ENCODE assay signal across 11 cellular contexts in genomic region chr4:154492288-154492687, GRCh38. TPM values are rescaled to one million over a fixed set of nuclear protein-coding genes. Genes with fewer than 3 reads are reported as not detected.
DNase-seq lines count a peak whose midpoint lies in the region; ATAC-seq, FAIRE-seq and TF ChIP-seq lines count a peak whose summit lies in the region.
"Had no signal": no experiment of that assay in that cellular context is flagged by ENCODE, and none has a peak within 500 bp of the region (broad histone marks: within the 10 kb centered on the region; RNA-seq: fewer than 3 reads in every experiment).

No MANE protein-coding gene starts in this region.

- peak overlapping the region; percentile 42 for H3K4me3 Mint-ChIP-seq in CD8-positive, alpha-beta T cell
- H3K4me3 Mint-ChIP-seq in natural killer cell treated with Interleukin-12 subunit alpha and Interleukin-12 subunit beta and Interleukin-15 and Interleukin-18, amount 100 ng/mL, for 72 hours = no peak overlapping the region

- peaks cover 6% of the 10 kb centered on the region for H3K27me3 ChIP-seq in CD8-positive, alpha-beta T cell (ENCODE audit: insufficient read depth, low read length)
- H3K27me3 ChIP-seq in H7 (ENCODE audit: control insufficient read depth, insufficient read depth, low read length) = peaks cover 50% of the 10 kb centered on the region
- peaks cover 15% of the 10 kb centered on the region for H3K27me3 ChIP-seq in mammary epithelial cell (ENCODE audit: insufficient read depth, low read length)
- peaks cover 40% of the 10 kb centered on the region for H3K27me3 ChIP-seq in neural cell (ENCODE audit: insufficient read depth, low read depth, low read length)

- TF ChIP-seq POLR2A in GM12891 (IDR thresholded peaks at IDR 0.05; ENCODE audit: low read depth, low read length) = no peak

- no peaks in the 10 kb centered on the region for H3K9me3 ChIP-seq in CD8-positive, alpha-beta T cell (ENCODE audit: low read length)
- H3K9me3 ChIP-seq in mammary epithelial cell (replicated peaks; ENCODE audit: insufficient read depth, low read length) (peaks cover 4% of the 10 kb centered on the region), neural cell (ENCODE audit: low read length) (no peaks in the 10 kb centered on the region)

- intact Hi-C loops in CD8-positive, alpha-beta T cell (cut with DNase I, micrococcal nuclease) = no loop called here
- intact Hi-C loops in mammary epithelial cell (cut with micrococcal nuclease) = loop anchor here (5.0 kb wide), 1 partner anchor 45 kb away; no protein-coding TSS in a partner anchor

- no peak overlapping the region for H3K4me3 ChIP-seq in CD8-positive, alpha-beta T cell (ENCODE audit: low read depth, low read length)
- peak overlapping the region; percentile 48 for H3K4me3 ChIP-seq in H7 (ENCODE audit: insufficient read depth, low read depth, low read length)
- H3K4me3 ChIP-seq in mammary epithelial cell (replicated peaks in 1 of 3; ENCODE audit: insufficient read depth in 1 of 3, low read depth in 2 of 3, low read length in 3 of 3) = peak overlapping the region in 1 of 3 experiments; percentile 54
- peak overlapping the region; percentile 85 for H3K4me3 ChIP-seq in neural cell (ENCODE audit: low read length)

- H3K27ac Mint-ChIP-seq in CD8-positive, alpha-beta T cell = no peak overlapping the region
- no peak overlapping the region for H3K27ac Mint-ChIP-seq in natural killer cell treated with Interleukin-12 subunit alpha and Interleukin-12 subunit beta and Interleukin-15 and Interleukin-18, amount 100 ng/mL, for 72 hours

- H3K9me2 ChIP-seq in neural cell (ENCODE audit: insufficient read depth, low read length) = no peaks in the 10 kb centered on the region

- H3K4me2 ChIP-seq in mammary epithelial cell (ENCODE audit: insufficient read depth, low read depth, low read length) (peak overlapping the region; percentile 98), neural cell (ENCODE audit: low read length) (peak overlapping the region; percentile 58)

- FAIRE-seq in urothelium cell line (lab: Jason Lieb, UNC) = no peak
- no peak for FAIRE-seq in GM12891 (lab: Jason Lieb, UNC)

- H3F3A ChIP-seq in neural cell (ENCODE audit: insufficient read depth, low read length, poor library complexity, severe bottlenecking) = no peaks in the 10 kb centered on the region

- no TSS peak for BruUV-seq in mammary epithelial cell (replicated peaks; lab: Mats Ljungman, UMichigan)

- in situ Hi-C loops in mammary epithelial cell (cut with MboI; ENCODE audit: low sequenced_read_pairs in 2 of 2) = no loop called here

- H2AFZ ChIP-seq in mammary epithelial cell (ENCODE audit: low read depth, low read length) (peak overlapping the region; percentile 92), neural cell (ENCODE audit: low read depth, low read length) (peak overlapping the region; percentile 89)

- no peak for TF ChIP-seq RAD21 in neural cell (conservative IDR thresholded peaks at IDR 0.05)

- CTCF ChIA-PET in CD8-positive, alpha-beta T cell (lab: Charles Lee) = no interaction called here
- CTCF ChIA-PET in mammary epithelial cell (lab: Charles Lee; ENCODE audit: low non-redundant PET) = no interaction called here

- H3K36me3 ChIP-seq in CD8-positive, alpha-beta T cell (ENCODE audit: insufficient read depth, low read length) = no peaks in the 10 kb centered on the region
- H3K36me3 ChIP-seq in H7 (replicated peaks; ENCODE audit: control insufficient read depth, insufficient read depth, low read length) (no peaks in the 10 kb centered on the region), mammary epithelial cell (ENCODE audit: insufficient read depth, low read length) (no peaks in the 10 kb centered on the region), neural cell (ENCODE audit: insufficient read depth, low read length) (no peaks in the 10 kb centered on the region)

- no peaks in the 10 kb centered on the region for H3K4me1 ChIP-seq in CD8-positive, alpha-beta T cell (ENCODE audit: insufficient read depth, low read length)
- peaks cover 15% of the 10 kb centered on the region for H3K4me1 ChIP-seq in mammary epithelial cell (ENCODE audit: insufficient read depth, low read length)

- H3K4me1 Mint-ChIP-seq in CD8-positive, alpha-beta T cell (ENCODE audit: low read depth) = peaks cover 20% of the 10 kb centered on the region
- peaks cover 3 to 4% of the 10 kb centered on the region in 2 donors for H3K4me1 Mint-ChIP-seq in natural killer cell treated with Interleukin-12 subunit alpha and Interleukin-12 subunit beta and Interleukin-15 and Interleukin-18, amount 100 ng/mL, for 72 hours (ENCODE audit: low read depth in 2 of 2)

- no peak for TF ChIP-seq EP300 in neural cell (conservative IDR thresholded peaks at IDR 0.05; ENCODE audit: poor library complexity, severe bottlenecking)

- DNase-seq in CD8-positive, alpha-beta T cell = no peak
- DNase-seq in H7 (peak; percentile 22), mammary epithelial cell (no peak), NCI-H345 treated with DMSO at 0.1 percent for 48 hours (lab: John Stamatoyannopoulos, UW; ENCODE audit: unreplicated experiment) (no peak), urothelium cell line (ENCODE audit: low spot score) (no peak), GM12891 (ENCODE audit: insufficient read length, low spot score) (no peak)
- no peak for DNase-seq in natural killer cell treated with Interleukin-12 subunit alpha and Interleukin-12 subunit beta and Interleukin-15 and Interleukin-18, amount 100 ng/mL, for 72 hours (ENCODE audit: low spot score)
- DNase-seq: GF-D8, NCI-H2171 had no signal

- no peak overlapping the region for H3K27ac ChIP-seq in CD8-positive, alpha-beta T cell (ENCODE audit: low read depth, low read length)
- no peak overlapping the region for H3K27ac ChIP-seq in mammary epithelial cell (ENCODE audit: insufficient read depth, low read depth, low read length)
- no peak overlapping the region for H3K27ac ChIP-seq in neural cell (ENCODE audit: low read length)

- H3K9ac ChIP-seq in mammary epithelial cell (ENCODE audit: insufficient read depth, low read length) = no peak overlapping the region
- H3K9ac ChIP-seq in neural cell (ENCODE audit: low read length) = peak overlapping the region; percentile 59

- no peak for TF ChIP-seq CTCF in CD8-positive, alpha-beta T cell (IDR thresholded peaks at IDR 0.05)
- TF ChIP-seq CTCF in mammary epithelial cell (conservative IDR thresholded peaks at IDR 0.05 in 1 of 2, IDR thresholded peaks at IDR 0.05 in 1 of 2; ENCODE audit: extremely low read depth in 1 of 2, insufficient read depth in 1 of 2, low read depth in 1 of 2, low read length in 2 of 2) (no peak), neural cell (IDR thresholded peaks at IDR 0.05; ENCODE audit: poor library complexity, severe bottlenecking) (no peak)

- WGBS in mammary epithelial cell (ENCODE audit: low coverage, missing lambda C conversion rate) = 27% methylated on average over 5 of the region's 16 CpGs

- POLR2A ChIA-PET in CD8-positive, alpha-beta T cell (lab: Charles Lee) = no interaction called here

- H3K79me2 ChIP-seq in mammary epithelial cell (ENCODE audit: insufficient read depth, low read length) (no peaks in the 10 kb centered on the region), neural cell (replicated peaks; ENCODE audit: insufficient read depth, low read length) (no peaks in the 10 kb centered on the region)

- H3K9me3 Mint-ChIP-seq in CD8-positive, alpha-beta T cell = no peaks in the 10 kb centered on the region
- no peaks in the 10 kb centered on the region for H3K9me3 Mint-ChIP-seq in natural killer cell treated with Interleukin-12 subunit alpha and Interleukin-12 subunit beta and Interleukin-15 and Interleukin-18, amount 100 ng/mL, for 72 hours

- ATAC-seq in CD8-positive, alpha-beta T cell = peak; percentile 48
- no peak for ATAC-seq in natural killer cell treated with Interleukin-12 subunit alpha and Interleukin-12 subunit beta and Interleukin-15 and Interleukin-18, amount 100 ng/mL, for 72 hours

- dilution Hi-C loops in mammary epithelial cell (cut with HindIII; ENCODE audit: low sequenced_read_pairs) = no loop called here

- H4K20me1 ChIP-seq in mammary epithelial cell (ENCODE audit: insufficient read depth, low read length) (no peaks in the 10 kb centered on the region), neural cell (ENCODE audit: insufficient read depth) (no peaks in the 10 kb centered on the region)

- H3K27me3 Mint-ChIP-seq in CD8-positive, alpha-beta T cell (ENCODE audit: low read depth) = peaks cover 44% of the 10 kb centered on the region
- H3K27me3 Mint-ChIP-seq in natural killer cell treated with Interleukin-12 subunit alpha and Interleukin-12 subunit beta and Interleukin-15 and Interleukin-18, amount 100 ng/mL, for 72 hours = peaks cover 27 to 48% of the 10 kb centered on the region in 2 donors

- H3K36me3 Mint-ChIP-seq in CD8-positive, alpha-beta T cell = no peaks in the 10 kb centered on the region
- H3K36me3 Mint-ChIP-seq in natural killer cell treated with Interleukin-12 subunit alpha and Interleukin-12 subunit beta and Interleukin-15 and Interleukin-18, amount 100 ng/mL, for 72 hours = no peaks in the 10 kb centered on the region

TF ChIP-seq in neural cell, 6 proteins besides CTCF, POLR2A, EP300 and RAD21 (continues in another document):
- TF ChIP-seq SMC3 (conservative IDR thresholded peaks at IDR 0.05; ENCODE audit: poor library complexity) (no peak), EZH2 (IDR thresholded peaks at IDR 0.05; ENCODE audit: borderline replicate concordance, insufficient read depth, low read length, poor library complexity, severe bottlenecking) (no peak), TAF1 (IDR thresholded peaks at IDR 0.05; ENCODE audit: low read depth) (no peak)

TF ChIP-seq in GM12891, 5 proteins besides CTCF, POLR2A, EP300 and RAD21:
- TF ChIP-seq POLR2AphosphoS5 (IDR thresholded peaks at IDR 0.05; ENCODE audit: low read depth, low read length) (no peak), POU2F2 (IDR thresholded peaks at IDR 0.05; ENCODE audit: low read depth, low read length) (no peak)

RNA-seq across cellular contexts. Expression of gene DCHS2, which starts 0.7 kb away (rescaled TPM):
- total RNA-seq in CD8-positive, alpha-beta T cell = not detected
- total RNA-seq in H7 (2014; rRNA removed; shearing (Covaris generic)) = 0.55 and 1.0 TPM in 2 replicates
- under 1 TPM in 1 of 2 donors, not detected in 1; 0.17 TPM for total RNA-seq in mammary epithelial cell
- 0.14 TPM for polyA plus RNA-seq in mammary epithelial cell
- not detected for polyA minus RNA-seq in mammary epithelial cell
- polyA plus RNA-seq in neural cell = 0.88 and 1.6 TPM in 2 replicates
- 9.0 and 10.5 TPM in 2 replicates for polyA minus RNA-seq in neural cell
- polyA plus RNA-seq in GM12891 (2012; ENCODE audit: low read depth, missing spikeins) = not detected
- total RNA-seq in natural killer cell treated with Interleukin-12 subunit alpha and Interleukin-12 subunit beta and Interleukin-15 and Interleukin-18, amount 100 ng/mL, for 72 hours = not detected
- total RNA-seq: T-helper 2 cell treated with Interferon-gamma antibody and Interleukin-4, amounts not matched to agents 100 ng/mL and 5 ng/mL, for 36 hours had no signal

RNA-seq across cellular contexts. Expression of gene PLRG1, which starts 57.9 kb away (rescaled TPM):
- 10 to 100 TPM; 55.1 TPM for total RNA-seq in CD8-positive, alpha-beta T cell
- total RNA-seq in H7 (2014; rRNA removed; shearing (Covaris generic)) = 104 and 108 TPM in 2 replicates
- total RNA-seq in mammary epithelial cell = 100 to 1,000 TPM; 112 to 124 TPM
- polyA plus RNA-seq in mammary epithelial cell (94.5 TPM), neural cell (133 and 141 TPM in 2 replicates)
- polyA minus RNA-seq in mammary epithelial cell (93.4 TPM), neural cell (112 and 113 TPM in 2 replicates)
- 53.9 TPM for polyA plus RNA-seq in GM12891 (2012; ENCODE audit: low read depth, missing spikeins)
- 100 to 1,000 TPM in 1 of 2 donors, 10 to 100 TPM in 1; 84.5 to 109 TPM for total RNA-seq in natural killer cell treated with Interleukin-12 subunit alpha and Interleukin-12 subunit beta and Interleukin-15 and Interleukin-18, amount 100 ng/mL, for 72 hours
